ENCODE assay signal across 8 cellular contexts in the genomic region with DNA sequence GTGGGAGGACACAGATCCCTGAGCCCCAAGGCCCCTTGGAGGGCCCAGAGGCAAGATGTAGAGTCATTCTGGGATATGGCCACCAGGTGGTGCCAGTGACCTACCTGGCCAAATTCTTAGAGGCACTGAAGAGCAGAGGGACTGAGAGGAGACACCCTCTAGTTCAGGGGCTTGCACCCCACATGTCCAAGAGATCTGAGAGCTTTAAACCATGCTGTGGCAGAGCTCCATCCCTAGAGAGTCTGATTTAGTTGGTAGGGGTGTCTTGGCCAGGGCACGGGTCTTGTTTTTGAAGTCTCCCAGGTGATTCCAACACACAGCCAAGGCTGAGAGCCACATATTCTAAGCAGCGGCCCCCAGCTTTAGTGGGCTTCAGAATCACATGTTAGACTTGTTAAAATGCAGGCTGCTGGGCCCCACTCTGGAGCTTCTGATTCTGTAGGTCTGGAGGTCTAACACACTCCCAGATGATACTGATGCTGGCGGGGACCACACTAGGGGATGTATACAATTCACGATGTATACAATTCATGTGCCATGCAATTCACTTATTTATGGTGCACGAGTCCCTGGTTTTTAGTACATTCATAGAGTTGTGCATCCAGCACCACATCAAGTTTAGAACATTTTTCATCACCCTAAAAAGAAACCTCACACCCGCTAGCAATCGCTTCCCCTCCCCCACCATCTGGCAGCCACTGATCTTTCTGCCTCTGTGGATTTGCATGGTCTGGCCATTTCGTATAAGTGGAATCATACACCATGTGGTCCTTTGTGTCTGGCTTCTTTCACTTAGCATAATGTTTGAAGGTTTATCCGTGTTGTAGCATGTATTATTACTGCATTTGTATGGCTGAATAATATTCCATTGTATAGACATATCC. TPM values are rescaled to one million over a fixed set of nuclear protein-coding genes. Genes with fewer than 3 reads are reported as not detected.
DNase-seq lines count a peak whose midpoint lies in the region; ATAC-seq and TF ChIP-seq lines count a peak whose summit lies in the region.

No MANE protein-coding gene starts in this region.

- no peaks in the 10 kb centered on the region for H3K9me3 ChIP-seq in A673 (ENCODE audit: low read depth, low read length, poor library complexity, severe bottlenecking)

- peaks cover 6% of the 10 kb centered on the region for H3K4me1 Mint-ChIP-seq in central memory CD8-positive, alpha-beta T cell

- H3K27ac Mint-ChIP-seq in central memory CD8-positive, alpha-beta T cell (ENCODE audit: low read depth): no peak overlapping the region

- H3K4me3 ChIP-seq in A673 (ENCODE audit: low read depth, low read length, poor library complexity, severe bottlenecking): no peak overlapping the region

- TF ChIP-seq CTCF in A673 (conservative IDR thresholded peaks at IDR 0.05; ENCODE audit: low read depth, low read length): peak; percentile 87

- no peak overlapping the region for H3K4me3 Mint-ChIP-seq in central memory CD8-positive, alpha-beta T cell

- no peaks in the 10 kb centered on the region for H3K9me3 Mint-ChIP-seq in central memory CD8-positive, alpha-beta T cell

- POLR2A ChIA-PET in A673 (lab: Charles Lee; ENCODE audit: low non-redundant PET): no interaction called here

- H3K27me3 ChIP-seq in A673 (replicated peaks; ENCODE audit: insufficient read depth, low read depth, low read length, poor library complexity): no peaks in the 10 kb centered on the region

- DNase-seq in A673 (ENCODE audit: low spot score): peak; percentile 73
- peak; percentile 35 for DNase-seq in NCI-H1694 treated with DMSO at 0.1 percent for 48 hours (lab: John Stamatoyannopoulos, UW)
- peak; percentile 69 to 79 for DNase-seq in central memory CD8-positive, alpha-beta T cell (ENCODE audit: low spot score in 2 of 2)
- peak; percentile 71 for DNase-seq in left lobe of liver (ENCODE audit: low spot score)
- DNase-seq in stimulated activated CD4-positive, alpha-beta T cell treated with anti-CD3 and anti-CD28 coated beads, TNF-alpha, amount 100 ng/mL, for 24 hours (ENCODE audit: low read depth in 3 of 3): peak; percentile 52 to 71 (median 54)

- no peaks in the 10 kb centered on the region for H3K27me3 Mint-ChIP-seq in central memory CD8-positive, alpha-beta T cell

- intact Hi-C loops in A673 (cut with micrococcal nuclease; ENCODE audit: unreplicated experiment): loop anchor here (1.0 to 10.0 kb wide), 4 partner anchors 125 to 735 kb away; partner anchors contain the start of gene ADAMTS14

- peaks cover 31% of the 10 kb centered on the region for H3K4me1 ChIP-seq in A673 (ENCODE audit: insufficient read depth, low read length, poor library complexity, severe bottlenecking)

- ATAC-seq in GM18867 (IDR thresholded peaks at IDR 0.05; ENCODE audit: unreplicated experiment) (peak; percentile 50), left lobe of liver (peak; percentile 92), GM21717 (IDR thresholded peaks at IDR 0.05; ENCODE audit: unreplicated experiment) (no peak)
- peak; percentile 71 to 75 for ATAC-seq in activated CD4-positive, CD25-positive, alpha-beta regulatory T cell treated with anti-CD3 and anti-CD28 coated beads, Interleukin-2, amount 50 U/mL, for 24 hours
- ATAC-seq in central memory CD8-positive, alpha-beta T cell (replicated peaks; ENCODE audit: extremely low read depth, poor library complexity, severe bottlenecking): no peak

- CTCF ChIA-PET in A673 (lab: Charles Lee): no interaction called here

- no peaks in the 10 kb centered on the region for H3K36me3 ChIP-seq in A673 (ENCODE audit: insufficient read depth, low read length, poor library complexity, severe bottlenecking)

- BruUV-seq in A673 (replicated peaks; lab: Mats Ljungman, UMichigan): no TSS peak

- no peaks in the 10 kb centered on the region for H3K36me3 Mint-ChIP-seq in central memory CD8-positive, alpha-beta T cell (ENCODE audit: insufficient read depth)

- no peak overlapping the region for H3K27ac ChIP-seq in A673 (ENCODE audit: low read depth, low read length, poor library complexity, severe bottlenecking)

RNA-seq across cellular contexts. Expression of gene PRF1, which starts 52.3 kb away (rescaled TPM):
- total RNA-seq in A673 (2021) (not detected in 2 replicates), left lobe of liver (1.1 TPM)

Comparison
In these comparisons a context has a peak if more than half of its experiments do, and no peak if none do; other contexts are left out.
1. ATAC-seq: peak in GM18867 (single experiment), activated CD4-positive, CD25-positive, alpha-beta regulatory T cell treated with anti-CD3 and anti-CD28 coated beads, Interleukin-2, amount 50 U/mL, for 24 hours (2 of 2) and left lobe of liver (single experiment); none in central memory CD8-positive, alpha-beta T cell (single experiment) and GM21717 (single experiment).
2. Peak in every context shown above with its lines, with median percentiles within 50 percentile points of each other: DNase-seq.